ENCODE assay signal across 25 cellular contexts in genomic region chr5:66724336-66724735, GRCh38.
"Had no signal": no experiment of that assay in that cellular context is flagged by ENCODE, and none has a peak within 500 bp of the region (broad histone marks: within the 10 kb centered on the region; RNA-seq: fewer than 3 reads in every experiment).

No MANE protein-coding gene starts in this region.

- H3K36me3 ChIP-seq: esophagus muscularis mucosa, gastroesophageal sphincter, heart left ventricle, prostate gland, right atrium auricular region, stomach, tibial artery had no signal

- ATAC-seq: foreskin keratinocyte; gastroesophageal sphincter; heart left ventricle; left lobe of liver; naive thymus-derived CD8-positive, alpha-beta T cell; sciatic nerve had no signal

- H3K4me3 ChIP-seq: coronary artery, esophagus muscularis mucosa, gastroesophageal sphincter, heart left ventricle, hepatocyte, prostate gland, right atrium auricular region, smooth muscle cell, stomach, testis, tibial artery had no signal

- H3K27me3 ChIP-seq: esophagus muscularis mucosa, gastroesophageal sphincter, heart left ventricle, hepatocyte, right atrium auricular region, stomach, testis, tibial artery had no signal

- H3K4me1 ChIP-seq: esophagus muscularis mucosa, foreskin keratinocyte, gastroesophageal sphincter, prostate gland, right atrium auricular region, stomach, testis, tibial artery had no signal

- DNase-seq: dermis blood vessel endothelial cell; effector memory CD4-positive, alpha-beta T cell; foreskin keratinocyte; heart left ventricle; kidney; naive thymus-derived CD8-positive, alpha-beta T cell; nephron progenitor cell; nucleus accumbens; stimulated activated CD4-positive, alpha-beta T cell treated with anti-CD3 and anti-CD28 coated beads, Interleukin-12 subunit alpha, Interleukin-12 subunit beta, amount 100 ng/mL, for 4 hours; stimulated activated CD4-positive, alpha-beta T cell treated with anti-CD3 and anti-CD28 coated beads, Interleukin-1b, Interleukin-23, amount 100 ng/mL, for 48 hours; stimulated activated CD4-positive, alpha-beta T cell treated with anti-CD3 and anti-CD28 coated beads, Interleukin-4, amount 100 ng/mL, for 1 hour; stimulated activated CD8-positive, alpha-beta memory T cell treated with anti-CD3 and anti-CD28 coated beads, Interleukin-4, amount 100 ng/mL, for 48 hours; stimulated activated naive CD4-positive, alpha-beta T cell treated with Interleukin-2 at 50 U/mL for 16 hours; stomach; testis; tibial artery had no signal

- H3K9me3 ChIP-seq: esophagus muscularis mucosa, gastroesophageal sphincter, heart left ventricle, prostate gland, right atrium auricular region, stomach, testis, tibial artery had no signal

- H3K27ac ChIP-seq: coronary artery, esophagus muscularis mucosa, foreskin keratinocyte, gastroesophageal sphincter, heart left ventricle, hepatocyte, prostate gland, right atrium auricular region, stomach, testis, tibial artery had no signal
